23 cellular contexts compared by ENCODE assay signal in genomic region chr11:8772571-8772970, GRCh38.
DNase-seq lines count a peak whose midpoint lies in the region; ATAC-seq and TF ChIP-seq lines count a peak whose summit lies in the region.
"Had no signal": no experiment of that assay in that cellular context is flagged by ENCODE, and none has a peak within 500 bp of the region (broad histone marks: within the 10 kb centered on the region; RNA-seq: fewer than 3 reads in every experiment).

No MANE protein-coding gene starts in this region.

- no peaks in the 10 kb centered on the region for H3K79me1 ChIP-seq in trophoblast cell (ENCODE audit: low read length)

- no peak overlapping the region for H3K9ac ChIP-seq in trophoblast cell (ENCODE audit: low read length)

- no peaks in the 10 kb centered on the region for H3K9me3 ChIP-seq in left ventricle myocardium inferior (replicated peaks)
- no peaks in the 10 kb centered on the region for H3K9me3 ChIP-seq in esophagus (ENCODE audit: control insufficient read depth in 2 of 2, insufficient read depth in 1 of 2, low read depth in 1 of 2, low read length in 1 of 2)
- H3K9me3 ChIP-seq in trophoblast cell (ENCODE audit: insufficient read depth, low read depth, low read length): no peaks in the 10 kb centered on the region
- H3K9me3 ChIP-seq in upper lobe of right lung: no peaks in the 10 kb centered on the region
- H3K9me3 ChIP-seq: pancreas had no signal

- H3K4ac ChIP-seq in trophoblast cell (ENCODE audit: low read depth, low read length): no peak overlapping the region

- no peak overlapping the region for H3K4me2 ChIP-seq in trophoblast cell (ENCODE audit: low read length)

- H3K4me3 ChIP-seq in left ventricle myocardium inferior (no peak overlapping the region), esophagus (ENCODE audit: low read depth in 1 of 2, low read length in 2 of 2) (no peak overlapping the region), trophoblast cell (ENCODE audit: low read depth, low read length) (no peak overlapping the region), upper lobe of right lung (no peak overlapping the region)
- H3K4me3 ChIP-seq: lung, pancreas, SK-N-MC had no signal

- H4K12ac ChIP-seq in trophoblast cell (ENCODE audit: low read depth, low read length): no peak overlapping the region

- TF ChIP-seq CTCF in left ventricle myocardium inferior (IDR thresholded peaks at IDR 0.05; ENCODE audit: borderline replicate concordance) (no peak), upper lobe of right lung (IDR thresholded peaks at IDR 0.05) (no peak)

- H3K4me1 ChIP-seq in left ventricle myocardium inferior: peaks cover 96% of the 10 kb centered on the region
- H3K4me1 ChIP-seq in esophagus (ENCODE audit: control insufficient read depth in 2 of 2, insufficient read depth in 2 of 2, low read length in 1 of 2): peaks cover 6 to 22% of the 10 kb centered on the region in 2 donors
- H3K4me1 ChIP-seq in trophoblast cell (ENCODE audit: control insufficient read depth in 1 of 2, insufficient read depth in 2 of 2, low read length in 2 of 2): peaks cover 10 to 19% of the 10 kb centered on the region in 2 experiments
- H3K4me1 ChIP-seq in upper lobe of right lung: peaks cover 29% of the 10 kb centered on the region

- H3K36me3 ChIP-seq in left ventricle myocardium inferior (no peaks in the 10 kb centered on the region), esophagus (ENCODE audit: control insufficient read depth in 2 of 2, insufficient read depth in 2 of 2, low read length in 1 of 2) (no peaks in the 10 kb centered on the region), trophoblast cell (ENCODE audit: control insufficient read depth in 1 of 2, insufficient read depth in 2 of 2, low read length in 2 of 2) (no peaks in the 10 kb centered on the region), upper lobe of right lung (no peaks in the 10 kb centered on the region)
- H3K36me3 ChIP-seq: pancreas had no signal

- H2BK12ac ChIP-seq in trophoblast cell (ENCODE audit: low read length): no peak overlapping the region

- H4K91ac ChIP-seq in trophoblast cell (ENCODE audit: low read depth, low read length): no peak overlapping the region

- H2BK5ac ChIP-seq in trophoblast cell (ENCODE audit: low read depth, low read length, poor library complexity): no peak overlapping the region

- no peak overlapping the region for H3K18ac ChIP-seq in trophoblast cell (ENCODE audit: low read length)

- no peak overlapping the region for H3K23ac ChIP-seq in trophoblast cell (ENCODE audit: low read length)

- no peak overlapping the region for H2AFZ ChIP-seq in trophoblast cell (ENCODE audit: insufficient read depth, low read length, poor library complexity)

- intact Hi-C loops in left ventricle myocardium inferior (cut with micrococcal nuclease): no loop called here
- intact Hi-C loops in Right ventricle myocardium superior (cut with DNase I): no loop called here
- intact Hi-C loops in upper lobe of right lung (cut with DNase I): no loop called here

- H2BK120ac ChIP-seq in trophoblast cell (ENCODE audit: insufficient read depth, low read length, poor library complexity): no peak overlapping the region

- H3K79me2 ChIP-seq in trophoblast cell (ENCODE audit: control insufficient read depth, insufficient read depth, low read length, poor library complexity): no peaks in the 10 kb centered on the region

- H3K27me3 ChIP-seq in left ventricle myocardium inferior (ENCODE audit: low read depth) (no peaks in the 10 kb centered on the region), esophagus (ENCODE audit: control insufficient read depth in 1 of 2, insufficient read depth in 2 of 2, low read length in 2 of 2) (no peaks in the 10 kb centered on the region), trophoblast cell (ENCODE audit: insufficient read depth, low read length) (no peaks in the 10 kb centered on the region), upper lobe of right lung (no peaks in the 10 kb centered on the region)
- H3K27me3 ChIP-seq: pancreas had no signal

- H3K27ac ChIP-seq in left ventricle myocardium inferior (replicated peaks) (peak overlapping the region; percentile 87), esophagus (ENCODE audit: low read depth in 2 of 2, low read length in 1 of 2) (peak overlapping the region; percentile 76 to 88), trophoblast cell (ENCODE audit: low read depth, low read length) (no peak overlapping the region), upper lobe of right lung (peak overlapping the region; percentile 11)
- H3K27ac ChIP-seq: pancreas, SK-N-MC had no signal

- H4K8ac ChIP-seq in trophoblast cell (ENCODE audit: low read depth, low read length): no peak overlapping the region

- no peak overlapping the region for H3K14ac ChIP-seq in trophoblast cell (ENCODE audit: low read length)

- ATAC-seq in Right ventricle myocardium superior (ENCODE audit: poor library complexity): no peak
- no peak for ATAC-seq in upper lobe of right lung
- no peak for ATAC-seq in HG03097 (IDR thresholded peaks at IDR 0.05; ENCODE audit: low FRiP score, unreplicated experiment)
- ATAC-seq in GM19324 (IDR thresholded peaks at IDR 0.05; ENCODE audit: low FRiP score, unreplicated experiment): no peak
- ATAC-seq in HG03139 (IDR thresholded peaks at IDR 0.05; ENCODE audit: unreplicated experiment): no peak
- ATAC-seq: Panc1, pancreas had no signal

- H2AK5ac ChIP-seq in trophoblast cell (ENCODE audit: low read length): no peak overlapping the region

- DNase-seq in left ventricle myocardium inferior: no peak
- no peak for DNase-seq in Right ventricle myocardium superior
- DNase-seq in trophoblast cell: peak; percentile 54 to 75
- no peak for DNase-seq in upper lobe of right lung
- DNase-seq: activated B cell treated with CpG ODN at 0.5 μM for 24 hours; activated CD4-positive, alpha-beta T cell treated with anti-CD3 and anti-CD28 coated beads, Interleukin-2, amount 50 U/mL, for 48 hours; activated naive CD4-positive, alpha-beta T cell; amniotic stem cell; central memory CD4-positive, alpha-beta T cell; COR-L47; DND-41; GOT3; NCI-H2107; NK-92 treated with Interleukin-12 subunit alpha and Interleukin-12 subunit beta, amount 100 ng/mL, for 24 hours; stimulated activated CD4-positive, alpha-beta T cell treated with anti-CD3 and anti-CD28 coated beads, Interleukin-2, amount 100 ng/mL, for 24 hours had no signal

- WGBS in esophagus, 2 donors: 68 to 70% methylated on average over 3 of the region's 3 CpGs
- no CpG with 5 or more reads among the region's 3 CpGs for WGBS in trophoblast cell (ENCODE audit: extremely low coverage, insufficient coverage, insufficient read length)

Comparison
In these comparisons a context has a peak if more than half of its experiments do, and no peak if none do; other contexts are left out.
1. DNase-seq: peak in trophoblast cell (2 of 2); none in left ventricle myocardium inferior (single experiment), Right ventricle myocardium superior (single experiment) and upper lobe of right lung (single experiment).